17 cellular contexts compared by ENCODE assay signal in the genomic region with DNA sequence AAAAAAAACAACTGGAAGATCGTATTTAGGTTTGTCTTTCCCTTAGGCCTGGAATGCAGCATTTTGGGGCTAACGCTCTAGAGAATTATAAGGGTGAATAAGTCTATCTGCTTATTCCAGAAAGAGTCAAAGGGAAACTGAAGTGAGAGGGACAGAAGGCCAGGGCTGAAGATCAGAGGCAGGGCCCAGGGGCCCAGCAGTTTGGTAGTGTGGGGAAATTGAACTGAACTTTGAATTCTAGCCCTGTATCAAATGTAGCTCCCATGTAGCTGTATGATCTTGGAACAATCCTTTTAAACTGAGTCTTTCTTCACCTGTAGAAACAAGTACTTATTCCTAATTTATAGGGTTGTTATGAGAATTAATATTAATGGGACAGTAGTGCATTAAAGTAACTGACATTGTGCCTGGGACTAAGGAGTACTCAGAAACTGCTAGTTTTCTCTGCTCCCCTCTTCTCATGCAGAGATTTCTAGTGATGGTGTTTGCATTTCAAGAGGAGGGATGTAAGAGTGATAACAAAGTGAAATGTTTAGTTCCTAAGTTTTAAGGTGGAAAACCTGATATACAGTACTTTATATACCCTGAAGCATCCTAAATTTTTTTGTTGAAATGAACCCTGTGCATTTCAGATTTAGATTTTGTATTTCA.
"Had no signal": no experiment of that assay in that cellular context is flagged by ENCODE, and none has a peak within 500 bp of the region (broad histone marks: within the 10 kb centered on the region; RNA-seq: fewer than 3 reads in every experiment).

No MANE protein-coding gene starts in this region.

- H3K27ac ChIP-seq: body of pancreas, foreskin keratinocyte, thoracic aorta, vagina, WERI-Rb-1 had no signal

- H3K4me1 ChIP-seq: body of pancreas, foreskin keratinocyte, vagina had no signal

- H3K9me3 ChIP-seq: body of pancreas, mucosa of descending colon, thoracic aorta, vagina had no signal

- H3K27me3 ChIP-seq: body of pancreas, foreskin keratinocyte, vagina had no signal

- H3K4me1 Mint-ChIP-seq: activated naive CD4-positive, alpha-beta T cell treated with anti-CD3 and anti-CD28 coated beads, Interleukin-2, amount 50 U/mL, for 24 hours; memory B cell had no signal

- H3K9me3 Mint-ChIP-seq: activated naive CD4-positive, alpha-beta T cell treated with anti-CD3 and anti-CD28 coated beads, Interleukin-2, amount 50 U/mL, for 24 hours; memory B cell; neural crest cell; type B pancreatic cell had no signal

- ATAC-seq: body of pancreas, foreskin keratinocyte, mucosa of descending colon had no signal

- H3K36me3 ChIP-seq: thoracic aorta, vagina, WERI-Rb-1 had no signal

- DNase-seq: activated gamma-delta T cell treated with Interleukin-2 at 50 U/mL for 16 hours; activated T-cell treated with anti-CD3 and anti-CD28 coated beads, Interleukin-2, amount 50 U/mL, for 1 hour; anterior cingulate cortex; body of pancreas; foreskin keratinocyte; mucosa of descending colon; stimulated activated CD4-positive, alpha-beta T cell treated with anti-CD3 and anti-CD28 coated beads, Interleukin-4, amount 100 ng/mL, for 1 hour; stimulated activated naive CD4-positive, alpha-beta T cell treated with Interleukin-2 at 50 U/mL for 16 hours; WERI-Rb-1 had no signal

- H3K4me3 Mint-ChIP-seq: activated naive CD4-positive, alpha-beta T cell treated with anti-CD3 and anti-CD28 coated beads, Interleukin-2, amount 50 U/mL, for 24 hours; memory B cell; neural crest cell; type B pancreatic cell had no signal

- FAIRE-seq: islet of Langerhans, TTC549 had no signal

- H3K27me3 Mint-ChIP-seq: activated naive CD4-positive, alpha-beta T cell treated with anti-CD3 and anti-CD28 coated beads, Interleukin-2, amount 50 U/mL, for 24 hours; type B pancreatic cell had no signal

- H3K36me3 Mint-ChIP-seq: activated naive CD4-positive, alpha-beta T cell treated with anti-CD3 and anti-CD28 coated beads, Interleukin-2, amount 50 U/mL, for 24 hours; memory B cell had no signal

- H3K27ac Mint-ChIP-seq: activated naive CD4-positive, alpha-beta T cell treated with anti-CD3 and anti-CD28 coated beads, Interleukin-2, amount 50 U/mL, for 24 hours; memory B cell; type B pancreatic cell had no signal

- H3K4me3 ChIP-seq: body of pancreas, mucosa of descending colon, thoracic aorta, vagina had no signal
